Comparison of ENCODE assay signal across 1 cellular context in the genomic region with DNA sequence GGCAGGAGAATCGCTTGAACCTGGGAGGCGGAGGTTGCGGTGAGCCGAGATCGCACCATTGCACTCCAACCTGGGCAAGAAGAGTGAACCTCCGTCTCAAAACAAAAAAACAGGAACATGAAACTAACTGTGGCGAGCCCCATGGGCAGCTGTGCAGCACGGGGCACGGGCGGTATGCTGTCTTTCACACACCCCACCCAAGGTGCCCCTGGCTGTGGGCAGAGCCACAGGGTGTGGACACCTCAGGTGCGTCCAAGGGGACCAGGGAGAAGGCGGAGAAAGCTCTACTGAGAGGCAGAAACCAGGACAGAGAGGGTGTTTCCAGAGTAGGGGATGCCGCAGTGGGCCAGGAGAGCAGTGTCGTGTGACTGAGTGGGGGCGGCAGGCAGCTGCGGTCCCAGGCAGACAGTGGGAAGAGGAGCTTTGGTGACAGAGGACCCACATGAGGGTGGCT.
TF ChIP-seq lines count a peak whose summit lies in the region.

No MANE protein-coding gene starts in this region.

TF ChIP-seq in GM23338, 12 proteins besides CTCF, POLR2A, EP300 and RAD21 (continued from another document):
- TF ChIP-seq, protein P1, sequence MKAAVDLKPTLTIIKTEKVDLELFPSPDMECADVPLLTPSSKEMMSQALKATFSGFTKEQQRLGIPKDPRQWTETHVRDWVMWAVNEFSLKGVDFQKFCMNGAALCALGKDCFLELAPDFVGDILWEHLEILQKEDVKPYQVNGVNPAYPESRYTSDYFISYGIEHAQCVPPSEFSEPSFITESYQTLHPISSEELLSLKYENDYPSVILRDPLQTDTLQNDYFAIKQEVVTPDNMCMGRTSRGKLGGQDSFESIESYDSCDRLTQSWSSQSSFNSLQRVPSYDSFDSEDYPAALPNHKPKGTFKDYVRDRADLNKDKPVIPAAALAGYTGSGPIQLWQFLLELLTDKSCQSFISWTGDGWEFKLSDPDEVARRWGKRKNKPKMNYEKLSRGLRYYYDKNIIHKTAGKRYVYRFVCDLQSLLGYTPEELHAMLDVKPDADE (IDR thresholded peaks at IDR 0.05) = no peak
- TF ChIP-seq JUNB (IDR thresholded peaks at IDR 0.05; ENCODE audit: unreplicated experiment) (no peak), EZH2 (IDR thresholded peaks at IDR 0.05; ENCODE audit: low read depth, unreplicated experiment) (no peak), EZH2phosphoT487 (IDR thresholded peaks at IDR 0.05; ENCODE audit: unreplicated experiment) (no peak), STAT1 (IDR thresholded peaks at IDR 0.05; ENCODE audit: unreplicated experiment) (no peak), ZNF114 (CRISPR knock-in tag; IDR thresholded peaks at IDR 0.05) (no peak), ZNF331 (CRISPR knock-in tag; IDR thresholded peaks at IDR 0.05; ENCODE audit: low read depth) (no peak)
